8 cellular contexts compared by ENCODE assay signal in the genomic region with DNA sequence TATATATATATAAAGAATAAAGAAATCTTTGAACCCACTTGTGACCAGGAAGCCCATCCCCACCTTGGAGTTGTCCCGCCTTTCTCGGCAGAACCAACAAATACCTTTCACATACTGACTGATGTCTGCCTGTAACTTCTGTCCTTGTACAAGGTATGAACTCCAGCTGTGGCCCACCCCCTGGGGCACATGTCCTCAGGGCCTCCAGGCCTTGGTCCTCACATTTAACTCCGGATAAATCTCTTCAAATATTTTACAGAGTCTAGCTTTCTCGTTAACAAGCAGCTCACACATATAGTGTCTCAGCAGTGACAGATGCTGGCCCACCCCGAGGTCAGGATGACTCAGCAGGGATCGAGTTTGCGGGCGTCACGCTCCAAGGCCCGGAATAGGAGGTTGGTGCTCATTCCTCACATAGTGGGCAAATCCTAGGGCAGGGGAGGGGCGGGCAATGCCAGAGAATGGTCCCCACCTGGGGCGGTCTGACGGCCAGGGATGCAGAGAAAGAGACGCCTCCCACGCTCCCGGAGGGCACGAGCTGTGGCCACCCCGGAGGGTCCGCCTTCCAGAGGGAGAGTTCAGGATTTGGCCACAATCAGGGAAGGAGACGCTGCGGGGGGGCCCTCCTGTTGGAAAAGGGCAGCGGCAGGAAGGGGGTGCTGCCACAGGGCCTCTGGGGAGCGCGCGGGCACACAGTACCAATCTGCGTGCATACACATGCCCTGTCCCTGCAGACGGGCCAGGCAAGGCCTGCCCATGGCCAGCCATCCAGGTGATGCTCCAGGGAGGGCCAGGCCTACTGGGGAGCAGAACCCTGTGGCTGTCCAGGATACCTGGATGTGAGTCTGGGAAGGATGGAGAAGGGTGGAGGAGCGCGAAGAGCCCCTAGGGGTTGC.
A peak's percentile ranks its signal among the peaks of the same experiment; 100 is the strongest.
DNase-seq lines count a peak whose midpoint lies in the region; ATAC-seq and TF ChIP-seq lines count a peak whose summit lies in the region.
"Not testable (repeated sequence)": the region's sequence is repeated elsewhere in the genome, so short reads cannot be mapped to it uniquely, and the experiment has no call there.

No MANE protein-coding gene starts in this region.

- H3K27ac ChIP-seq in right lobe of liver (peak overlapping the region in 1 of 3 donors; percentile 52), psoas muscle (peak overlapping the region; percentile 94)

- not testable (repeated sequence) for H3K9me3 Mint-ChIP-seq in activated CD8-positive, alpha-beta T cell treated with anti-CD3 and anti-CD28 coated beads for 36 hours; MCF 10A (ENCODE audit: unreplicated experiment)

- not testable (repeated sequence) for H3K36me3 ChIP-seq in right lobe of liver; psoas muscle (ENCODE audit: insufficient read depth in 1 of 2, low read depth in 1 of 2)

- not testable (repeated sequence) for H3K27me3 ChIP-seq in right lobe of liver; psoas muscle (ENCODE audit: insufficient read depth in 3 of 3, low read length in 2 of 3)

- not testable (repeated sequence) for TF ChIP-seq POLR2A in right lobe of liver (IDR thresholded peaks at IDR 0.05)

- intact Hi-C loops in activated CD8-positive, alpha-beta T cell treated with anti-CD3 and anti-CD28 coated beads for 36 hours (cut with micrococcal nuclease); MCF 10A (cut with micrococcal nuclease); right lobe of liver (cut with DNase I); psoas muscle (cut with DNase I): not testable (repeated sequence)

- H3K4me1 ChIP-seq in right lobe of liver (peaks cover 0 to 38% (median 18%) of the 10 kb centered on the region in 4 donors), psoas muscle (peaks cover 47% of the 10 kb centered on the region)

- H3K4me1 Mint-ChIP-seq in activated CD8-positive, alpha-beta T cell treated with anti-CD3 and anti-CD28 coated beads for 36 hours (ENCODE audit: low read depth) = peaks cover 83% of the 10 kb centered on the region
- H3K4me1 Mint-ChIP-seq in MCF 10A (ENCODE audit: insufficient read depth, unreplicated experiment) = peaks cover 32% of the 10 kb centered on the region

- peaks cover 57% of the 10 kb centered on the region for H3K36me3 Mint-ChIP-seq in activated CD8-positive, alpha-beta T cell treated with anti-CD3 and anti-CD28 coated beads for 36 hours (ENCODE audit: low read depth)
- H3K36me3 Mint-ChIP-seq in MCF 10A (ENCODE audit: insufficient read depth, unreplicated experiment) = peaks cover 62% of the 10 kb centered on the region

- BruUV-seq in MCF 10A (replicated peaks; lab: Mats Ljungman, UMichigan) = not testable (repeated sequence)

- peak overlapping the region; percentile 80 for H3K27ac Mint-ChIP-seq in activated CD8-positive, alpha-beta T cell treated with anti-CD3 and anti-CD28 coated beads for 36 hours
- H3K27ac Mint-ChIP-seq in MCF 10A (ENCODE audit: low read depth, unreplicated experiment) = peak overlapping the region; percentile 91

- H3K27me3 Mint-ChIP-seq in activated CD8-positive, alpha-beta T cell treated with anti-CD3 and anti-CD28 coated beads for 36 hours; MCF 10A (ENCODE audit: insufficient read depth, unreplicated experiment): not testable (repeated sequence)

- POLR2A ChIA-PET in activated CD8-positive, alpha-beta T cell treated with anti-CD3 and anti-CD28 coated beads for 36 hours (lab: Charles Lee) = interaction anchor here (0.7 to 1.3 kb wide), 2 partner anchors 10 to 559 kb away, joined by 3 to 6 read pairs; no protein-coding TSS in a partner anchor
- POLR2A ChIA-PET in MCF 10A (lab: Yijun Ruan, JAX) = not testable (repeated sequence)

- not testable (repeated sequence) for H3K4me3 ChIP-seq in fibroblast of the aortic adventitia (ENCODE audit: low read depth, low read length); right lobe of liver
- H3K4me3 ChIP-seq in psoas muscle = peak overlapping the region; percentile 52

- H3K9me3 ChIP-seq in right lobe of liver, psoas muscle: not testable (repeated sequence)

- DNase-seq in EL (peak; percentile 85), NCI-H524 treated with DMSO at 0.1 percent for 48 hours (lab: John Stamatoyannopoulos, UW) (peak; percentile 63), MCF 10A (ENCODE audit: unreplicated experiment) (peak; percentile 74), fibroblast of the aortic adventitia (ENCODE audit: low read depth) (peak; percentile 47), right lobe of liver (peak in 2 of 3 donors; percentile 56 to 62), psoas muscle (peak; percentile 85 to 90), ureter (ENCODE audit: low spot score) (peak; percentile 65)
- DNase-seq in activated CD8-positive, alpha-beta T cell treated with anti-CD3 and anti-CD28 coated beads for 36 hours = not testable (repeated sequence)

- not testable (repeated sequence) for H3K4me3 Mint-ChIP-seq in activated CD8-positive, alpha-beta T cell treated with anti-CD3 and anti-CD28 coated beads for 36 hours
- H3K4me3 Mint-ChIP-seq in MCF 10A (ENCODE audit: unreplicated experiment) = peak overlapping the region; percentile 62

- TF ChIP-seq CTCF in activated CD8-positive, alpha-beta T cell treated with anti-CD3 and anti-CD28 coated beads for 36 hours (IDR thresholded peaks at IDR 0.05); MCF 10A (IDR thresholded peaks at IDR 0.05; ENCODE audit: unreplicated experiment); fibroblast of the aortic adventitia (IDR thresholded peaks at IDR 0.05; ENCODE audit: insufficient read depth, low read length); right lobe of liver (IDR thresholded peaks at IDR 0.05); psoas muscle (IDR thresholded peaks at IDR 0.05): not testable (repeated sequence)

- 64% methylated on average over 24 of the region's 29 CpGs for WGBS in right lobe of liver (ENCODE audit: insufficient coverage, low coverage, low lambda C conversion rate, missing lambda C conversion rate)
- WGBS in psoas muscle, 3 donors = 22 to 31% (median 29%) methylated on average over 29 of the region's 29 CpGs

- CTCF ChIA-PET in activated CD8-positive, alpha-beta T cell treated with anti-CD3 and anti-CD28 coated beads for 36 hours (lab: Charles Lee) = not testable (repeated sequence)
- CTCF ChIA-PET in MCF 10A (lab: Yijun Ruan, JAX) = interaction anchor here (0.6 kb wide), 1 partner anchor 14 kb away, joined by 3 read pairs; no protein-coding TSS in a partner anchor

- not testable (repeated sequence) for ATAC-seq in activated CD8-positive, alpha-beta T cell treated with anti-CD3 and anti-CD28 coated beads for 36 hours
- ATAC-seq in right lobe of liver = peak in 2 of 4 donors; percentile 0 to 14
- peak; percentile 59 to 70 (median 68) for ATAC-seq in psoas muscle
